In the genomic region with DNA sequence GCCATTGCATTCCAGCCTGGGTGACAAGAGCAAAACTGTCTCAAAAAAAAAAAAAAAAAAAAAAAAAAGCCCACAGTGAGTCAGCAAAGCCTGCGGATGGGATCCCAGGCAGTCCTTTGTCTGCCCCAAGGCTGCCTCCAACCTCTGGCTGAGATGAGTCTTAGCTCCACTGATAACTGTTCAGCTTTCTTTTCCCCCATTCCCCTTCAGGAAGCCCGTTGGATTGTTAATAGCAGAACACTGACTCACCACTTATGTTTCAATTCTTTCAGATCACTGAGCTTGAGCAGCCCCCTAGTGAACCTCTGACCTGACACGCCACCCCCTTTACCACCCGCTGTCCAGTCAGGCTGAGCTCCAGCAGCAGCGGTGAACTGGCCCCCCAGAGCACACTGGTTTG, we compare ENCODE assay signal across 2 cellular contexts.
TF ChIP-seq lines count a peak whose summit lies in the region.

No MANE protein-coding gene starts in this region.

TF ChIP-seq in IMR-90, 13 proteins besides CTCF, POLR2A, EP300 and RAD21:
- peak; percentile 16; the same call in 1 of the 2 replicates for TF ChIP-seq MAFK (IDR thresholded peaks at IDR 0.05; ENCODE audit: low read depth, low read length)
- TF ChIP-seq MXI1 (IDR thresholded peaks at IDR 0.05; ENCODE audit: borderline replicate concordance, low read depth, low read length), result no peak
- TF ChIP-seq NFE2L2 (IDR thresholded peaks at IDR 0.05; ENCODE audit: low read depth, low read length), result peak; percentile 58; the same call in 1 of the 2 replicates
- no peak for TF ChIP-seq CEBPB (IDR thresholded peaks at IDR 0.05; ENCODE audit: low read depth, low read length)
TF ChIP-seq in IMR-90: peak in this region for 2.

TF ChIP-seq in HepG2, 621 proteins besides CTCF, POLR2A, EP300 and RAD21:
- no peak for TF ChIP-seq GRHL1 (CRISPR knock-in tag; conservative IDR thresholded peaks at IDR 0.05)
- no peak for TF ChIP-seq MBD4 (IDR thresholded peaks at IDR 0.05; ENCODE audit: borderline replicate concordance, low read length)
- TF ChIP-seq NCOA5 (CRISPR knock-in tag; IDR thresholded peaks at IDR 0.05), result no peak
- no peak for TF ChIP-seq ZIK1 (CRISPR knock-in tag; IDR thresholded peaks at IDR 0.05; ENCODE audit: borderline replicate concordance, low read depth)
- TF ChIP-seq AGO2 (optimal IDR thresholded peaks at IDR 0.05; ENCODE audit: low read depth, low read length), result no peak
- TF ChIP-seq, protein P1, sequence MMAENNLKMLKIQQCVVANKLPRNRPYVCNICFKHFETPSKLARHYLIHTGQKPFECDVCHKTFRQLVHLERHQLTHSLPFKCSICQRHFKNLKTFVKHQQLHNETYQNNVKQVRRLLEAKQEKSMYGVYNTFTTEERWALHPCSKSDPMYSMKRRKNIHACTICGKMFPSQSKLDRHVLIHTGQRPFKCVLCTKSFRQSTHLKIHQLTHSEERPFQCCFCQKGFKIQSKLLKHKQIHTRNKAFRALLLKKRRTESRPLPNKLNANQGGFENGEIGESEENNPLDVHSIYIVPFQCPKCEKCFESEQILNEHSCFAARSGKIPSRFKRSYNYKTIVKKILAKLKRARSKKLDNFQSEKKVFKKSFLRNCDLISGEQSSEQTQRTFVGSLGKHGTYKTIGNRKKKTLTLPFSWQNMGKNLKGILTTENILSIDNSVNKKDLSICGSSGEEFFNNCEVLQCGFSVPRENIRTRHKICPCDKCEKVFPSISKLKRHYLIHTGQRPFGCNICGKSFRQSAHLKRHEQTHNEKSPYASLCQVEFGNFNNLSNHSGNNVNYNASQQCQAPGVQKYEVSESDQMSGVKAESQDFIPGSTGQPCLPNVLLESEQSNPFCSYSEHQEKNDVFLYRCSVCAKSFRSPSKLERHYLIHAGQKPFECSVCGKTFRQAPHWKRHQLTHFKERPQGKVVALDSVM (CRISPR knock-in tag; IDR thresholded peaks at IDR 0.05), result no peak
- TF ChIP-seq, protein P2, sequence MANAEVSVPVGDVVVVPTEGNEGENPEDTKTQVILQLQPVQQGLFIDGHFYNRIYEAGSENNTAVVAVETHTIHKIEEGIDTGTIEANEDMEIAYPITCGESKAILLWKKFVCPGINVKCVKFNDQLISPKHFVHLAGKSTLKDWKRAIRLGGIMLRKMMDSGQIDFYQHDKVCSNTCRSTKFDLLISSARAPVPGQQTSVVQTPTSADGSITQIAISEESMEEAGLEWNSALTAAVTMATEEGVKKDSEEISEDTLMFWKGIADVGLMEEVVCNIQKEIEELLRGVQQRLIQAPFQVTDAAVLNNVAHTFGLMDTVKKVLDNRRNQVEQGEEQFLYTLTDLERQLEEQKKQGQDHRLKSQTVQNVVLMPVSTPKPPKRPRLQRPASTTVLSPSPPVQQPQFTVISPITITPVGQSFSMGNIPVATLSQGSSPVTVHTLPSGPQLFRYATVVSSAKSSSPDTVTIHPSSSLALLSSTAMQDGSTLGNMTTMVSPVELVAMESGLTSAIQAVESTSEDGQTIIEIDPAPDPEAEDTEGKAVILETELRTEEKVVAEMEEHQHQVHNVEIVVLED (CRISPR knock-in tag; IDR thresholded peaks at IDR 0.05; ENCODE audit: borderline replicate concordance), result no peak
- no peak for TF ChIP-seq DPF2 (CRISPR knock-in tag; IDR thresholded peaks at IDR 0.05; ENCODE audit: borderline replicate concordance, low read depth)
- TF ChIP-seq, protein P3, sequence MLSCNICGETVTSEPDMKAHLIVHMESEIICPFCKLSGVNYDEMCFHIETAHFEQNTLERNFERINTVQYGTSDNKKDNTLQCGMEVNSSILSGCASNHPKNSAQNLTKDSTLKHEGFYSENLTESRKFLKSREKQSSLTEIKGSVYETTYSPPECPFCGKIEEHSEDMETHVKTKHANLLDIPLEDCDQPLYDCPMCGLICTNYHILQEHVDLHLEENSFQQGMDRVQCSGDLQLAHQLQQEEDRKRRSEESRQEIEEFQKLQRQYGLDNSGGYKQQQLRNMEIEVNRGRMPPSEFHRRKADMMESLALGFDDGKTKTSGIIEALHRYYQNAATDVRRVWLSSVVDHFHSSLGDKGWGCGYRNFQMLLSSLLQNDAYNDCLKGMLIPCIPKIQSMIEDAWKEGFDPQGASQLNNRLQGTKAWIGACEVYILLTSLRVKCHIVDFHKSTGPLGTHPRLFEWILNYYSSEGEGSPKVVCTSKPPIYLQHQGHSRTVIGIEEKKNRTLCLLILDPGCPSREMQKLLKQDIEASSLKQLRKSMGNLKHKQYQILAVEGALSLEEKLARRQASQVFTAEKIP (CRISPR knock-in tag; IDR thresholded peaks at IDR 0.05; ENCODE audit: borderline replicate concordance), result no peak
- TF ChIP-seq ZNF713 (CRISPR knock-in tag; IDR thresholded peaks at IDR 0.05), result no peak
